In genomic region chr13:79341202-79341601, GRCh38 we compare ENCODE assay signal across 26 cellular contexts.
"Had no signal": no experiment of that assay in that cellular context is flagged by ENCODE, and none has a peak within 500 bp of the region (broad histone marks: within the 10 kb centered on the region; RNA-seq: fewer than 3 reads in every experiment).

No MANE protein-coding gene starts in this region.

- H3K27me3 Mint-ChIP-seq: activated CD4-positive, alpha-beta T cell treated with anti-CD3 and anti-CD28 coated beads for 36 hours; activated naive CD8-positive, alpha-beta T cell; T-cell had no signal

- H3K27me3 ChIP-seq: adrenal gland, MG63 had no signal

- H3K27ac Mint-ChIP-seq: activated CD4-positive, alpha-beta T cell treated with anti-CD3 and anti-CD28 coated beads for 36 hours; activated naive CD8-positive, alpha-beta T cell; activated T-helper 1 cell treated with anti-CD3 and anti-CD28 coated beads, Interleukin-12 subunit alpha, Interleukin-12 subunit beta, Interleukin-2, Interleukin-4 antibody, amounts not matched to agents 30 ng/mL and 10 ng/mL and 1 ng/mL, durations not matched to agents 14 hours and 24 hours and 36 hours; T-cell had no signal

- DNase-seq: activated CD4-positive, alpha-beta T cell treated with anti-CD3 and anti-CD28 coated beads for 36 hours; activated CD4-positive, alpha-beta T cell treated with anti-CD3 and anti-CD28 coated beads, Interleukin-2, amount 50 U/mL, for 4 hours; activated CD8-positive, alpha-beta memory T cell treated with anti-CD3 and anti-CD28 coated beads for 24 hours; activated effector memory CD4-positive, alpha-beta T cell treated with Interleukin-2 at 50 U/mL for 16 hours; activated naive CD4-positive, alpha-beta T cell; adrenal gland; anterior cingulate cortex; cerebellar nuclear complex; MG63; MV-4-11; NCI-H1092 treated with DMSO at 0.1 percent for 48 hours; NCI-H1417 treated with DMSO at 0.1 percent for 48 hours; NCI-H1694; NCI-H2029; NCI-H2107; NCI-H510A treated with DMSO at 0.1 percent for 48 hours; NCI-H69; NK-92 treated with Interleukin-12 subunit alpha and Interleukin-12 subunit beta, amount 100 ng/mL, for 24 hours; RPMI8226; T-cell had no signal

- H3K9me3 ChIP-seq: adrenal gland, MG63 had no signal

- H3K27ac ChIP-seq: adrenal gland, SK-N-MC, VCaP had no signal

- H3K4me1 ChIP-seq: adrenal gland had no signal

- ATAC-seq: activated CD4-positive, alpha-beta T cell treated with anti-CD3 and anti-CD28 coated beads for 36 hours; Panc1; Right ventricle myocardium inferior; T-cell had no signal

- H3K4me3 Mint-ChIP-seq: activated CD4-positive, alpha-beta T cell treated with anti-CD3 and anti-CD28 coated beads for 36 hours; activated naive CD8-positive, alpha-beta T cell; activated T-helper 1 cell treated with anti-CD3 and anti-CD28 coated beads, Interleukin-12 subunit alpha, Interleukin-12 subunit beta, Interleukin-2, Interleukin-4 antibody, amounts not matched to agents 30 ng/mL and 10 ng/mL and 1 ng/mL, durations not matched to agents 14 hours and 24 hours and 36 hours; T-cell had no signal

- H3K4me3 ChIP-seq: adrenal gland, MG63, SK-N-MC had no signal

- H3K9me3 Mint-ChIP-seq: activated T-helper 1 cell treated with anti-CD3 and anti-CD28 coated beads, Interleukin-12 subunit alpha, Interleukin-12 subunit beta, Interleukin-2, Interleukin-4 antibody, amounts not matched to agents 30 ng/mL and 10 ng/mL and 1 ng/mL, durations not matched to agents 14 hours and 24 hours and 36 hours; T-cell had no signal
